Comparison of ENCODE assay signal across 17 cellular contexts in the genomic region with DNA sequence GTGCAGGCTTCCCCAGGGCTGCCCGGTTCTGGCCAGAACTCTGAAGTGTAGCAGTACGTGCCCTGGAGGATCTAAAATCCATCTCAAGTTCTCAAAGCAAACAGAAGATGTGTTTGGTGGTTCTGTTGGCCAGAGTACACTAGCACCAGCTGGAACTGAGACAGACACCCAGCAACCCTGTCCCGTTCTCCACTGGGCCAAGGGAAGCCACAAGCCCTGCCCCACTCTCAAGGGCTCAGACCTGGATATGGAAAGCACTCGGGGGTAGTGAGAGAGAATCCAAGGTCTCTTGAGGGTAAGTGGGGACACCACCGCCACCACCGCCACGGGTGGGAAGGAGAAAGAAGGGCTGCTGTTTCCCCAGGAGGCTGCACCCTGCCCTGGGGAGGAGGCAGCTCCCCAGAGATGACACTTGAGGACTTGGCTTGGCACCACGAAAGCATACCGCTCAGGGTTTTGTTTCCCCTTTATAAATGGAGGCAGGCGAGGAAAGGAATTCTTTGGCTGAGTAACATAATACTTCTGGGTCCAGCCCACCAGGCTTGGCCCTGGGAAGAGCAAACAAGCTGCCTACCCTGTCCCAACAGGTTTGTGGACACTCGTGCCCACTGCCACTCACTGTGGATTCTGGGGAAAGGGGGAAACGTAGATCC. TPM values are rescaled to one million over a fixed set of nuclear protein-coding genes. Genes with fewer than 3 reads are reported as not detected.
DNase-seq lines count a peak whose midpoint lies in the region; ATAC-seq and TF ChIP-seq lines count a peak whose summit lies in the region.
"Had no signal": no experiment of that assay in that cellular context is flagged by ENCODE, and none has a peak within 500 bp of the region (broad histone marks: within the 10 kb centered on the region; RNA-seq: fewer than 3 reads in every experiment).

No MANE protein-coding gene starts in this region.

- no peak overlapping the region for H2AFZ ChIP-seq in OCI-LY7 (ENCODE audit: low read length)

- intact Hi-C loops in OCI-LY7 (cut with micrococcal nuclease; ENCODE audit: unreplicated experiment): loop anchor here (5.0 kb wide), 1 partner anchor 258 kb away; no protein-coding TSS in a partner anchor
- intact Hi-C loops in thyroid gland (cut with DNase I): no loop called here

- H3K9me2 ChIP-seq in OCI-LY7 (ENCODE audit: insufficient read depth, low read length): no peaks in the 10 kb centered on the region

- no TSS peak for BruUV-seq in OCI-LY7 (replicated peaks; lab: Mats Ljungman, UMichigan)

- H3K4me3 ChIP-seq in OCI-LY7 (ENCODE audit: low read depth, low read length, poor library complexity, severe bottlenecking) (no peak overlapping the region), thyroid gland (replicated peaks in 1 of 3) (no peak overlapping the region)
- H3K4me3 ChIP-seq: colonic mucosa, MG63, smooth muscle cell, suprapubic skin had no signal

- TF ChIP-seq CTCF in OCI-LY7 (conservative IDR thresholded peaks at IDR 0.05; ENCODE audit: low read length): no peak
- TF ChIP-seq CTCF in thyroid gland (IDR thresholded peaks at IDR 0.05): no peak

- DNase-seq in NCI-H2081 (lab: John Stamatoyannopoulos, UW) (peak; percentile 79 to 90), NCI-H2081 treated with DMSO at 0.1 percent for 48 hours (lab: John Stamatoyannopoulos, UW) (no peak), NCI-H1105 (lab: John Stamatoyannopoulos, UW) (peak; percentile 34), OCI-LY7 (ENCODE audit: low spot score) (no peak), thyroid gland (peak; percentile 49 to 59), T-helper 2 cell (no peak), ecto neural progenitor cell (ENCODE audit: low spot score) (no peak)
- DNase-seq: activated CD4-positive, alpha-beta memory T cell treated with anti-CD3 and anti-CD28 coated beads for 36 hours; activated naive CD4-positive, alpha-beta T cell treated with anti-CD3 and anti-CD28 coated beads, Interleukin-2, amount 50 U/mL, for 16 hours; colonic mucosa; H9; MG63; natural killer cell; T-helper 1 cell had no signal

- no peaks in the 10 kb centered on the region for H3K79me2 ChIP-seq in OCI-LY7 (ENCODE audit: insufficient read depth, low read depth, low read length)

- H3K4me1 ChIP-seq in OCI-LY7 (ENCODE audit: insufficient read depth, low read length, poor library complexity, severe bottlenecking) (peaks cover 50% of the 10 kb centered on the region), thyroid gland (peaks cover 34 to 35% of the 10 kb centered on the region in 2 donors)
- H3K4me1 ChIP-seq: colonic mucosa had no signal

- CTCF ChIA-PET in OCI-LY7 (lab: Charles Lee; ENCODE audit: unreplicated experiment): no interaction called here

- H3K4me2 ChIP-seq in OCI-LY7 (ENCODE audit: low read length): peak overlapping the region; percentile 70; the same call in 1 of the 2 replicates
- H3K4me2 ChIP-seq: smooth muscle cell had no signal

- H3K27me3 ChIP-seq in thyroid gland: no peaks in the 10 kb centered on the region
- H3K27me3 ChIP-seq: colonic mucosa, MG63, suprapubic skin had no signal

- TF ChIP-seq POLR2A in thyroid gland (IDR thresholded peaks at IDR 0.05): no peak

- H3K36me3 ChIP-seq in OCI-LY7 (ENCODE audit: insufficient read depth, low read length): no peaks in the 10 kb centered on the region
- H3K36me3 ChIP-seq in thyroid gland: no peaks in the 10 kb centered on the region
- H3K36me3 ChIP-seq: colonic mucosa, MG63, suprapubic skin had no signal

- POLR2A ChIA-PET in OCI-LY7 (lab: Charles Lee): interaction anchor here (0.5 to 2.9 kb wide), 5 partner anchors 18 to 199 kb away, joined by 3 to 9 read pairs (median 3); no protein-coding TSS in a partner anchor

- WGBS in thyroid gland, 2 donors: 47 to 58% methylated on average over 11 to 12 of the region's 12 CpGs

- no peaks in the 10 kb centered on the region for H4K20me1 ChIP-seq in OCI-LY7 (ENCODE audit: insufficient read depth, low read length)

- H3K9me3 ChIP-seq in OCI-LY7 (ENCODE audit: low read length): no peaks in the 10 kb centered on the region
- H3K9me3 ChIP-seq in thyroid gland: no peaks in the 10 kb centered on the region
- H3K9me3 ChIP-seq: colonic mucosa, MG63, suprapubic skin had no signal

- H3K27ac ChIP-seq in OCI-LY7 (ENCODE audit: low read depth, low read length, poor library complexity, severe bottlenecking) (no peak overlapping the region), thyroid gland (peak overlapping the region; percentile 26 to 73 (median 60))
- H3K27ac ChIP-seq: colonic mucosa, suprapubic skin had no signal

- no peak for ATAC-seq in HG02759 (IDR thresholded peaks at IDR 0.05; ENCODE audit: unreplicated experiment)
- ATAC-seq: natural killer cell had no signal

RNA-seq across cellular contexts. Expression of gene POU2AF1, which starts 56.1 kb away (rescaled TPM):
- 56.4 and 86.1 TPM in 2 replicates for total RNA-seq in OCI-LY7 (2014; rRNA removed; shearing (Covaris generic))
- total RNA-seq in OCI-LY7 (2022): 285 and 315 TPM in 2 replicates
- under 1 TPM in 1 of 4 donors, not detected in 3; 0.54 TPM for total RNA-seq in thyroid gland
- total RNA-seq: H9, smooth muscle cell, suprapubic skin had no signal

Comparison
In these comparisons a context has a peak if more than half of its experiments do, and no peak if none do; other contexts are left out.
1. DNase-seq: peak in NCI-H2081 (2 of 2), NCI-H1105 (single experiment) and thyroid gland (2 of 2); none in NCI-H2081 treated with DMSO at 0.1 percent for 48 hours (single experiment), OCI-LY7 (single experiment), T-helper 2 cell (0 of 5) and ecto neural progenitor cell (single experiment).
2. RNA of gene POU2AF1, which starts 56.1 kb away (total RNA-seq): 56.4 to 315 TPM in OCI-LY7; 0.54 TPM in thyroid gland; every median in the first group is over 10 times any median in the second.